In the genomic region with DNA sequence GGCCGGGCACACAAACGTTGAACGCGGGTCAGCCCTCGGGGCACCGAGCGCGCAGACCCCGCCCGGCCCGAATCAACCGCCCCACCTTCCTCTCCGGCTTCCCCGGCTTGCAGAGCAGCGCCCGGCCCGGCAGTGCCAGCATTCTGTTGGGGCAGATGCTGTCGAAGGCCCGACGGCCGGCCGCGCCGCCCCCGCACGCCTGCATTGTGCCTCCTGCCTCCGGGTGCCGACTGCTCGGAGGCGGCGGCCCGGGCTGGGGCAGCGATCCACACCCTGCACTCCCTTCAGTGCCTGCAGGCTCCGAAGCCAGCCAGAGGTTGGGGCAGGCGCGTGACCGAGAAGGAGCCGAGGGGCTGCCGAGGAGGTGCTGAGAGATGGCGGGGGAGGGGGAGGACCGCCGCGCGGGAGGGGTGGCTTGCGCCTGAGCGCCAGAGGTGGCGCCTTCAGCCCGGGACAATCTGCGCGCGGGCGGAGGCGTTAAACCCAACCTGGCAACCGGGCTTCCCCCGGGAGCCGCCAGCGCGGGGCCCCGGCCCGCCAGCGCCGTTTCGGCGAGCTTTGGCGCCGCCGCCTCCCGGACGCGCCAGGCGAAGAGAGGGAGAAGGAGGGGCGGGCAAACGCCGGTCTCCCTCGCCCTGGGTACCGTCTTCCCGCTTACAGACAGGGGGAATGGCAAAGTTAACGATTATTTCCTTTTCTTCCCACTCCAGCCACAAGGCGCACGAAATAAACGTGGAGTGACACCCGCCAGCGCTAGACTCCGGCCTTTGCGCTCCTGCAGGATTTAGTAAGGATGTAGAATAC, we compare ENCODE assay signal across 8 cellular contexts. TPM values are rescaled to one million over a fixed set of nuclear protein-coding genes. Genes with fewer than 3 reads are reported as not detected.
A peak's percentile ranks its signal among the peaks of the same experiment; 100 is the strongest.
DNase-seq lines count a peak whose midpoint lies in the region; ATAC-seq and TF ChIP-seq lines count a peak whose summit lies in the region.

A gene (minus strand): TSS at position 382 of the 804 bp plus-strand sequence. CDS start 177 bp downstream, at position 205.

- peak; percentile 41 to 77 for DNase-seq in NCI-H187 (lab: John Stamatoyannopoulos, UW)
- no peak for DNase-seq in NCI-H187 treated with DMSO at 0.1 percent for 48 hours (lab: John Stamatoyannopoulos, UW)
- DNase-seq in NCI-H2196 treated with DMSO at 0.1 percent for 48 hours (lab: John Stamatoyannopoulos, UW; ENCODE audit: unreplicated experiment): peak; percentile 40
- DNase-seq in activated CD4-positive, alpha-beta T cell treated with anti-CD3 and anti-CD28 coated beads, Interleukin-2, amount 10 ng/mL, durations not matched to agents 7 days and 5 days: peak; percentile 38
- peak; percentile 60 to 62 for DNase-seq in erythroblast (lab: John Stamatoyannopoulos, UW)
- no peak for DNase-seq in MV-4-11 (lab: John Stamatoyannopoulos, UW)

- H3K4me1 Mint-ChIP-seq in activated CD4-positive, alpha-beta T cell treated with anti-CD3 and anti-CD28 coated beads, Interleukin-2, amount 10 ng/mL, durations not matched to agents 7 days and 5 days: peaks cover 46% of the 10 kb centered on the region
- peaks cover 26% of the 10 kb centered on the region for H3K4me1 Mint-ChIP-seq in nephron

- H3K27me3 Mint-ChIP-seq in activated CD4-positive, alpha-beta T cell treated with anti-CD3 and anti-CD28 coated beads, Interleukin-2, amount 10 ng/mL, durations not matched to agents 7 days and 5 days: peaks cover 91% of the 10 kb centered on the region
- H3K27me3 Mint-ChIP-seq in nephron (ENCODE audit: low read depth): peaks cover 95% of the 10 kb centered on the region

- ATAC-seq in HG02798 (IDR thresholded peaks at IDR 0.05; ENCODE audit: poor library complexity, unreplicated experiment): peak; percentile 36

- peak within 1 kb of the TSS; percentile 54 for H3K4me3 Mint-ChIP-seq in activated CD4-positive, alpha-beta T cell treated with anti-CD3 and anti-CD28 coated beads, Interleukin-2, amount 10 ng/mL, durations not matched to agents 7 days and 5 days
- H3K4me3 Mint-ChIP-seq in nephron: peak within 1 kb of the TSS; percentile 80 to 83 (median 83)

- TF ChIP-seq CTCF in nephron (IDR thresholded peaks at IDR 0.05; ENCODE audit: unreplicated experiment in 3 of 3): peak in 2 of 3 experiments; percentile 20 to 37

- H3K9me3 Mint-ChIP-seq in activated CD4-positive, alpha-beta T cell treated with anti-CD3 and anti-CD28 coated beads, Interleukin-2, amount 10 ng/mL, durations not matched to agents 7 days and 5 days: no peaks in the 10 kb centered on the region
- no peaks in the 10 kb centered on the region for H3K9me3 Mint-ChIP-seq in nephron

- POLR2A ChIA-PET in activated CD4-positive, alpha-beta T cell treated with anti-CD3 and anti-CD28 coated beads, Interleukin-2, amount 10 ng/mL, durations not matched to agents 7 days and 5 days (lab: Charles Lee): no interaction called here

- H3K36me3 Mint-ChIP-seq in activated CD4-positive, alpha-beta T cell treated with anti-CD3 and anti-CD28 coated beads, Interleukin-2, amount 10 ng/mL, durations not matched to agents 7 days and 5 days (ENCODE audit: low read depth): peaks cover 7% of the 10 kb centered on the region
- H3K36me3 Mint-ChIP-seq in nephron (ENCODE audit: low read depth): no peaks in the 10 kb centered on the region

- H3K27ac Mint-ChIP-seq in activated CD4-positive, alpha-beta T cell treated with anti-CD3 and anti-CD28 coated beads, Interleukin-2, amount 10 ng/mL, durations not matched to agents 7 days and 5 days: peak within 1 kb of the TSS; percentile 31
- H3K27ac Mint-ChIP-seq in nephron: no peak within 1 kb of the TSS

- CTCF ChIA-PET in activated CD4-positive, alpha-beta T cell treated with anti-CD3 and anti-CD28 coated beads, Interleukin-2, amount 10 ng/mL, durations not matched to agents 7 days and 5 days (lab: Charles Lee): interaction anchor here (1.0 to 1.3 kb wide), 2 partner anchors 14 to 54 kb away, joined by 3 to 4 read pairs; a partner anchor contains a TSS

- no peak for TF ChIP-seq POLR2A in erythroblast (IDR thresholded peaks at IDR 0.05; ENCODE audit: low read length)

RNA-seq across cellular contexts. Expression of the gene that starts here (rescaled TPM):
- not detected for total RNA-seq in activated CD4-positive, alpha-beta T cell treated with anti-CD3 and anti-CD28 coated beads, Interleukin-2, amount 10 ng/mL, durations not matched to agents 7 days and 5 days

Comparison
In these comparisons a context has a peak if more than half of its experiments do, and no peak if none do; other contexts are left out.
1. DNase-seq: peak in NCI-H187 (2 of 2), NCI-H2196 treated with DMSO at 0.1 percent for 48 hours (single experiment) and erythroblast (2 of 2); none in NCI-H187 treated with DMSO at 0.1 percent for 48 hours (single experiment) and MV-4-11 (single experiment).
2. Peak in DNase-seq in activated CD4-positive, alpha-beta T cell treated with anti-CD3 and anti-CD28 coated beads, Interleukin-2, amount 10 ng/mL, durations not matched to agents 7 days and 5 days; RNA of the gene not detected or under 1 TPM.